8 cellular contexts compared by ENCODE assay signal in the genomic region with DNA sequence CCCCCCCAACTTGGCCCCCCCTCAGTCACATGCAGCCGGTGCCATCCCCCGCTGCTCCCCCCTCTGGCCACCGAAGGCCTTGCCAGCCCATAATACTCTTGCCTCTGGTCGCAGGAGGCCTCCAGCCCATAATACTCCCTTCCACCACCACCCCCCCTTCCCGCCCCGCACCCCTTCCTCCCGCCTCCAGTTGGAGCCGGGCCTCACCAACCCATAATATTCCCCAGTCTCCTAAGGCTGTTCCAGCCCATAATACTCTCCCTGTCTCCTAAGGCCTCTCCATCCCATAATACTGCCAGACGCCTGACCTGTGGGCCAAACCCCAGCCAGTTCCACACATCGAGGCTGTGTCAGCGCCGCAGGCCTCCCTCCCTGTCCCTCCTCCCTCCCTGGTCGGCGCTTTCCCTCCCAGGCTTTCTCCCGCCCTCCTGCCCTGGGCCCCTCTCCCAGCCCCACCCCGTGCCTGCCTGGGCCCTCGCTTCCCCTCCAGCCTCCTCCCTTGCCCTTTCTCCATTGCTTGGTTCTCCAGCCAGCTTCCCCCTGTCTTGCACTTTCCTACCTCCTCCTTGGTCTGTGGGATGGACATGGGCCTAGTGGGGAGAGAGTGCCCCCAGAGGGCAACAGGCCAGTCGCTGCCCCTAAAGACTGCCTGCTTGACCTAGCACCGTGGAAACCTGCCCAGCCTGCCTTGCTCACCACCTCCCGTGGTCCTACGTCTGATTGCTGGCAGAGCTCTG. TPM values are rescaled to one million over a fixed set of nuclear protein-coding genes. Genes with fewer than 3 reads are reported as not detected.
DNase-seq lines count a peak whose midpoint lies in the region; ATAC-seq and TF ChIP-seq lines count a peak whose summit lies in the region.

No MANE protein-coding gene starts in this region.

- H4K20me1 ChIP-seq in DND-41 (ENCODE audit: insufficient read depth, low read length) (no peaks in the 10 kb centered on the region), OCI-LY1 (ENCODE audit: insufficient read depth, low read length) (no peaks in the 10 kb centered on the region), neural cell (ENCODE audit: insufficient read depth) (no peaks in the 10 kb centered on the region)

- H3K27me3 ChIP-seq in DND-41 (ENCODE audit: insufficient read depth, low read length, poor library complexity) = no peaks in the 10 kb centered on the region
- no peaks in the 10 kb centered on the region for H3K27me3 ChIP-seq in OCI-LY1 (ENCODE audit: insufficient read depth, low read length)
- H3K27me3 ChIP-seq in adipocyte (replicated peaks; ENCODE audit: control insufficient read depth, insufficient read depth, low read length) = no peaks in the 10 kb centered on the region
- H3K27me3 ChIP-seq in neural cell (ENCODE audit: insufficient read depth, low read depth, low read length) = no peaks in the 10 kb centered on the region

- H3K27ac ChIP-seq in DND-41 (ENCODE audit: low read length) (peak overlapping the region; percentile 77), OCI-LY1 (ENCODE audit: low read depth, low read length, poor library complexity, severe bottlenecking) (peak overlapping the region; percentile 78), neural cell (ENCODE audit: low read length) (peak overlapping the region; percentile 94)

- H3K4me1 ChIP-seq in DND-41 (ENCODE audit: insufficient read depth, low read length) (peaks cover 35% of the 10 kb centered on the region), OCI-LY1 (ENCODE audit: insufficient read depth, low read length, severe bottlenecking) (peaks cover 28% of the 10 kb centered on the region), adipocyte (ENCODE audit: control insufficient read depth, insufficient read depth, low read length) (peaks cover 15% of the 10 kb centered on the region)

- H3K4me2 ChIP-seq in DND-41 (ENCODE audit: insufficient read depth, low read length) (0 out of 2 replicates have a peak overlapping the region, but pooled peaks have one; percentile 5), OCI-LY1 (ENCODE audit: low read length) (no peak overlapping the region), neural cell (ENCODE audit: low read length) (no peak overlapping the region)

- no peak overlapping the region for H3K4me3 ChIP-seq in DND-41 (ENCODE audit: low read depth in 1 of 2, low read length in 2 of 2)
- H3K4me3 ChIP-seq in OCI-LY1 (ENCODE audit: low read depth, low read length, poor library complexity, severe bottlenecking) = no peak overlapping the region
- H3K4me3 ChIP-seq in adipocyte (ENCODE audit: low read length) = peak overlapping the region; percentile 36
- H3K4me3 ChIP-seq in neural cell (ENCODE audit: low read length) = peak overlapping the region; percentile 23

- H2AFZ ChIP-seq in DND-41 (ENCODE audit: low read depth, low read length) = peak overlapping the region; percentile 59
- H2AFZ ChIP-seq in OCI-LY1 (ENCODE audit: low read length) = no peak overlapping the region
- H2AFZ ChIP-seq in neural cell (ENCODE audit: low read depth, low read length) = peak overlapping the region; percentile 66

- ATAC-seq in DND-41 (ENCODE audit: insufficient read depth, low read depth) = peak; percentile 74
- no peak for ATAC-seq in HG03108 (IDR thresholded peaks at IDR 0.05; ENCODE audit: unreplicated experiment)
- no peak for ATAC-seq in GM19463 (IDR thresholded peaks at IDR 0.05; ENCODE audit: unreplicated experiment)

- DNase-seq in DND-41 (peak; percentile 95), adipocyte (ENCODE audit: low read depth) (peak; percentile 95), globus pallidus (ENCODE audit: low spot score) (peak; percentile 99)

- no peak; the same call in 1 of the 2 replicates for TF ChIP-seq RAD21 in Ishikawa (IDR thresholded peaks at IDR 0.05; ENCODE audit: low read depth)
- no peak for TF ChIP-seq RAD21 in neural cell (conservative IDR thresholded peaks at IDR 0.05)

- H3K9me3 ChIP-seq in DND-41 (ENCODE audit: insufficient read depth, low read length, severe bottlenecking) (no peaks in the 10 kb centered on the region), OCI-LY1 (ENCODE audit: low read length) (no peaks in the 10 kb centered on the region), adipocyte (ENCODE audit: control insufficient read depth, low read length) (no peaks in the 10 kb centered on the region), neural cell (ENCODE audit: low read length) (no peaks in the 10 kb centered on the region)

- H3K79me2 ChIP-seq in DND-41 (ENCODE audit: insufficient read depth, low read length) (no peaks in the 10 kb centered on the region), OCI-LY1 (ENCODE audit: insufficient read depth, low read length) (no peaks in the 10 kb centered on the region), neural cell (replicated peaks; ENCODE audit: insufficient read depth, low read length) (no peaks in the 10 kb centered on the region)

- no peaks in the 10 kb centered on the region for H3K36me3 ChIP-seq in DND-41 (ENCODE audit: insufficient read depth, low read length)
- peaks cover 5% of the 10 kb centered on the region; the same call in 1 of the 2 replicates for H3K36me3 ChIP-seq in OCI-LY1 (ENCODE audit: insufficient read depth, low read length)
- no peaks in the 10 kb centered on the region for H3K36me3 ChIP-seq in adipocyte (ENCODE audit: control insufficient read depth, insufficient read depth, low read length, severe bottlenecking)
- no peaks in the 10 kb centered on the region for H3K36me3 ChIP-seq in neural cell (ENCODE audit: insufficient read depth, low read length)

- TF ChIP-seq EP300 in Ishikawa (IDR thresholded peaks at IDR 0.05; ENCODE audit: borderline replicate concordance) (no peak; the same call in 1 of the 2 replicates), neural cell (conservative IDR thresholded peaks at IDR 0.05; ENCODE audit: poor library complexity, severe bottlenecking) (no peak)

- peaks cover 18% of the 10 kb centered on the region for H3F3A ChIP-seq in OCI-LY1 (ENCODE audit: insufficient read depth, low read length)
- H3F3A ChIP-seq in neural cell (ENCODE audit: insufficient read depth, low read length, poor library complexity, severe bottlenecking) = peaks cover 20% of the 10 kb centered on the region

- TF ChIP-seq CTCF in DND-41 (IDR thresholded peaks at IDR 0.05; ENCODE audit: borderline replicate concordance, extremely low read depth, low read length, poor library complexity, severe bottlenecking) = peak; percentile 31
- TF ChIP-seq CTCF in OCI-LY1 (IDR thresholded peaks at IDR 0.05; ENCODE audit: low read length) = peak; percentile 18; the same call in 1 of the 2 replicates
- peak; percentile 36 for TF ChIP-seq CTCF in neural cell (IDR thresholded peaks at IDR 0.05; ENCODE audit: poor library complexity, severe bottlenecking)

- H3K9me2 ChIP-seq in OCI-LY1 (ENCODE audit: low read depth, low read length) = no peaks in the 10 kb centered on the region
- H3K9me2 ChIP-seq in neural cell (ENCODE audit: insufficient read depth, low read length) = no peaks in the 10 kb centered on the region

- H3K9ac ChIP-seq in DND-41 (ENCODE audit: low read depth, low read length) = peak overlapping the region; percentile 49
- no peak overlapping the region; the same call in 1 of the 2 replicates for H3K9ac ChIP-seq in OCI-LY1 (ENCODE audit: low read length)
- peak overlapping the region; percentile 65 for H3K9ac ChIP-seq in adipocyte (ENCODE audit: low read length)
- peak overlapping the region; percentile 81 for H3K9ac ChIP-seq in neural cell (ENCODE audit: low read length)

TF ChIP-seq in Ishikawa, 13 proteins besides CTCF, POLR2A, EP300 and RAD21 (continues in another document):
- TF ChIP-seq, protein P1, sequence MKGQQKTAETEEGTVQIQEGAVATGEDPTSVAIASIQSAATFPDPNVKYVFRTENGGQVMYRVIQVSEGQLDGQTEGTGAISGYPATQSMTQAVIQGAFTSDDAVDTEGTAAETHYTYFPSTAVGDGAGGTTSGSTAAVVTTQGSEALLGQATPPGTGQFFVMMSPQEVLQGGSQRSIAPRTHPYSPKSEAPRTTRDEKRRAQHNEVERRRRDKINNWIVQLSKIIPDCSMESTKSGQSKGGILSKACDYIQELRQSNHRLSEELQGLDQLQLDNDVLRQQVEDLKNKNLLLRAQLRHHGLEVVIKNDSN (IDR thresholded peaks at IDR 0.05) = peak; percentile 68
- TF ChIP-seq CREB1 (IDR thresholded peaks at IDR 0.05; ENCODE audit: low read depth) (no peak), NFIC (IDR thresholded peaks at IDR 0.05) (0 out of 2 replicates have a peak, but pooled peaks have one; percentile 3), EGR1 (IDR thresholded peaks at IDR 0.05) (peak; percentile 11; the same call in 1 of the 2 replicates), CEBPB (IDR thresholded peaks at IDR 0.05) (no peak)

TF ChIP-seq in neural cell, 6 proteins besides CTCF, POLR2A, EP300 and RAD21:
- TF ChIP-seq SMC3 (conservative IDR thresholded peaks at IDR 0.05; ENCODE audit: poor library complexity) = no peak
- TF ChIP-seq POLR2AphosphoS5 (IDR thresholded peaks at IDR 0.05) = peak; percentile 28

RNA-seq across cellular contexts. Expression of a gene that starts 6.8 kb away (rescaled TPM):
- polyA plus RNA-seq in neural cell = 146 and 173 TPM in 2 replicates
- polyA minus RNA-seq in neural cell = 335 TPM in 2 replicates

RNA-seq across cellular contexts. Expression of a gene that starts 21.8 kb away (rescaled TPM):
- polyA plus RNA-seq in neural cell = 0.48 TPM in 1 of 2 replicates, not detected in the other
- polyA minus RNA-seq in neural cell = 0.49 TPM in 1 of 2 replicates, not detected in the other

RNA-seq across cellular contexts. Expression of a gene that starts 33.3 kb away (rescaled TPM):
- polyA plus RNA-seq in neural cell = 1.6 and 4.7 TPM in 2 replicates
- 1.7 and 2.0 TPM in 2 replicates for polyA minus RNA-seq in neural cell

RNA-seq across cellular contexts. Expression of a gene that starts 45.9 kb away (rescaled TPM):
- polyA plus RNA-seq in neural cell = 30.7 and 38.8 TPM in 2 replicates
- polyA minus RNA-seq in neural cell = 23.9 and 29.6 TPM in 2 replicates

RNA-seq across cellular contexts. Expression of a gene that starts 49.0 kb away (rescaled TPM):
- 522 and 540 TPM in 2 replicates for polyA plus RNA-seq in neural cell
- polyA minus RNA-seq in neural cell = 128 and 145 TPM in 2 replicates

Comparison
In these comparisons a context has a peak if more than half of its experiments do, and no peak if none do; other contexts are left out.
1. H3K4me3 ChIP-seq: peak in adipocyte (single experiment) and neural cell (single experiment); none in DND-41 (0 of 2) and OCI-LY1 (single experiment).
2. Peak in every context shown above with its lines, with median percentiles within 50 percentile points of each other: DNase-seq, H3K27ac ChIP-seq and CTCF ChIP-seq.